Comparison of ENCODE assay signal across 11 cellular contexts in genomic region chr10:92760609-92761008, GRCh38.
A peak's percentile ranks its signal among the peaks of the same experiment; 100 is the strongest.
DNase-seq lines count a peak whose midpoint lies in the region; ATAC-seq and TF ChIP-seq lines count a peak whose summit lies in the region.
"Had no signal": no experiment of that assay in that cellular context is flagged by ENCODE, and none has a peak within 500 bp of the region (broad histone marks: within the 10 kb centered on the region; RNA-seq: fewer than 3 reads in every experiment).

No MANE protein-coding gene starts in this region.

- H2BK120ac ChIP-seq in H9 (ENCODE audit: low read depth, low read length, poor library complexity, severe bottlenecking) = no peak overlapping the region

- TF ChIP-seq CTCF in H9 (conservative IDR thresholded peaks at IDR 0.05) (no peak), fibroblast of mammary gland (conservative IDR thresholded peaks at IDR 0.05; ENCODE audit: control insufficient read depth, insufficient read depth, low read depth, low read length) (no peak)

- no peak overlapping the region for H2AK5ac ChIP-seq in H9 (ENCODE audit: insufficient read length, low read length)

- H3K18ac ChIP-seq in H9 (ENCODE audit: insufficient read length, low read depth, low read length) = no peak overlapping the region

- H3K9me3 ChIP-seq in H9 (ENCODE audit: control insufficient read depth, low read depth, low read length) (no peaks in the 10 kb centered on the region), stomach smooth muscle (ENCODE audit: control insufficient read depth in 2 of 2, low read length in 2 of 2) (no peaks in the 10 kb centered on the region)
- H3K9me3 ChIP-seq: colonic mucosa had no signal

- no peak overlapping the region for H3K23ac ChIP-seq in H9 (ENCODE audit: insufficient read length, low read depth, low read length)

- H2BK20ac ChIP-seq in H9 (ENCODE audit: low read depth, low read length, poor library complexity, severe bottlenecking) = no peak overlapping the region

- H2BK12ac ChIP-seq in H9 (ENCODE audit: insufficient read length, low read depth, low read length) = no peak overlapping the region

- no CpG with 5 or more reads among the region's 1 CpG for WGBS in H9 (ENCODE audit: extremely low coverage, insufficient read length, low lambda C conversion rate)

- H3K23me2 ChIP-seq in H9 (ENCODE audit: insufficient read length, low read depth, low read length, poor library complexity, severe bottlenecking) = no peaks in the 10 kb centered on the region

- H3K36me3 ChIP-seq in stomach smooth muscle (ENCODE audit: control insufficient read depth in 2 of 2, insufficient read depth in 2 of 2, low read length in 2 of 2) = no peaks in the 10 kb centered on the region
- H3K36me3 ChIP-seq: colonic mucosa had no signal

- no peak overlapping the region for H3K4me2 ChIP-seq in H9 (ENCODE audit: insufficient read depth, insufficient read length, low read length)

- H3K79me1 ChIP-seq in H9 (ENCODE audit: insufficient read depth, low read depth, low read length, poor library complexity, severe bottlenecking) = no peaks in the 10 kb centered on the region

- H3K14ac ChIP-seq in H9 (ENCODE audit: insufficient read depth, low read length) = no peak overlapping the region

- H2AFZ ChIP-seq in H9 (ENCODE audit: low read length) = peak overlapping the region; percentile 32

- no peak overlapping the region for H3K4me3 Mint-ChIP-seq in H9
- H3K4me3 Mint-ChIP-seq: naive thymus-derived CD8-positive, alpha-beta T cell had no signal

- H2BK15ac ChIP-seq in H9 (ENCODE audit: low read depth, low read length) = no peak overlapping the region

- no peak overlapping the region for H4K8ac ChIP-seq in H9 (replicated peaks; ENCODE audit: insufficient read length, low read depth, low read length)

- no peak overlapping the region for H3T11ph ChIP-seq in H9 (ENCODE audit: low read length)

- H3K27ac ChIP-seq in H9 (ENCODE audit: insufficient read length, low read depth, low read length) (no peak overlapping the region), stomach smooth muscle (ENCODE audit: low read length) (peak overlapping the region; percentile 77)
- H3K27ac ChIP-seq: colonic mucosa had no signal

- no peak overlapping the region for H4K5ac ChIP-seq in H9 (ENCODE audit: insufficient read length, low read depth, low read length)

- H3K36me3 Mint-ChIP-seq in H9 (ENCODE audit: insufficient read depth in 1 of 3, low read depth in 3 of 3) = no peaks in the 10 kb centered on the region

- H4K20me1 ChIP-seq in H9 (ENCODE audit: control insufficient read depth, insufficient read depth, insufficient read length) = no peaks in the 10 kb centered on the region

- H3K27me3 ChIP-seq in H9 (ENCODE audit: insufficient read depth, low read length) (no peaks in the 10 kb centered on the region), stomach smooth muscle (ENCODE audit: control insufficient read depth in 1 of 2, insufficient read depth in 2 of 2, low read length in 2 of 2) (no peaks in the 10 kb centered on the region)
- H3K27me3 ChIP-seq: colonic mucosa had no signal

- intact Hi-C loops in posterior vena cava (cut with DNase I) = no loop called here

- DNase-seq in H9 (no peak), RPMI7951 (ENCODE audit: low read depth) (peak; percentile 62), fibroblast of mammary gland (ENCODE audit: low read depth) (peak; percentile 22), posterior vena cava (ENCODE audit: low spot score) (no peak)
- DNase-seq in activated CD4-positive, CD25-positive, alpha-beta regulatory T cell (lab: John Stamatoyannopoulos, UW) = no peak
- DNase-seq: colonic mucosa; naive thymus-derived CD8-positive, alpha-beta T cell; NCI-H774; stimulated activated CD4-positive, alpha-beta T cell treated with anti-CD3 and anti-CD28 coated beads, Interleukin-2, amount 100 ng/mL, for 48 hours had no signal

- peaks cover 13 to 16% of the 10 kb centered on the region in 2 experiments for H3K4me1 Mint-ChIP-seq in H9

- no peaks in the 10 kb centered on the region for H3K79me2 ChIP-seq in H9 (ENCODE audit: insufficient read depth, low read length)

- H3K56ac ChIP-seq in H9 (ENCODE audit: insufficient read length, low read depth, low read length) = no peak overlapping the region

- no peak overlapping the region for H4K91ac ChIP-seq in H9 (ENCODE audit: insufficient read length, low read depth, low read length)

- no peak overlapping the region for H2BK5ac ChIP-seq in H9 (ENCODE audit: insufficient read length, low read length)

- no peaks in the 10 kb centered on the region for H3K9me3 Mint-ChIP-seq in H9

- no peak overlapping the region for H3K4me3 ChIP-seq in fibroblast of mammary gland (ENCODE audit: control insufficient read depth, low read depth, low read length)
- H3K4me3 ChIP-seq in stomach smooth muscle (ENCODE audit: low read length in 2 of 2) = peak overlapping the region in 1 of 2 donors; percentile 15
- H3K4me3 ChIP-seq: colonic mucosa had no signal

- no peak overlapping the region for H3K4ac ChIP-seq in H9 (ENCODE audit: low read depth, low read length)

- no peak overlapping the region for H3K9ac ChIP-seq in H9 (ENCODE audit: extremely low read depth, insufficient read length, low read length)
- peak overlapping the region in 1 of 2 donors; percentile 58 for H3K9ac ChIP-seq in stomach smooth muscle (ENCODE audit: low read length in 2 of 2)

- ATAC-seq in GM21447 (IDR thresholded peaks at IDR 0.05; ENCODE audit: unreplicated experiment) = no peak
- ATAC-seq: naive thymus-derived CD8-positive, alpha-beta T cell had no signal

- peaks cover 4% of the 10 kb centered on the region; the same call in 1 of the 2 replicates for H3K27me3 Mint-ChIP-seq in H9 (ENCODE audit: low read depth)

- H3K4me1 ChIP-seq in H9 (ENCODE audit: insufficient read depth, low read length) (no peaks in the 10 kb centered on the region), stomach smooth muscle (ENCODE audit: control insufficient read depth, insufficient read depth, low read length) (peaks cover 26% of the 10 kb centered on the region)

- H3K27ac Mint-ChIP-seq in H9 = peak overlapping the region in 2 of 3 experiments; percentile 29 to 55; a peak in 3 of 7 replicates
- H3K27ac Mint-ChIP-seq: naive thymus-derived CD8-positive, alpha-beta T cell had no signal

Comparison
In these comparisons a context has a peak if more than half of its experiments do, and no peak if none do; other contexts are left out.
1. DNase-seq: peak in RPMI7951 (single experiment) and fibroblast of mammary gland (single experiment); none in H9 (single experiment), activated CD4-positive, CD25-positive, alpha-beta regulatory T cell (0 of 4) and posterior vena cava (single experiment).